Comparison of ENCODE assay signal across 8 cellular contexts in genomic region chr2:189762229-189762550, GRCh38. TPM values are rescaled to one million over a fixed set of nuclear protein-coding genes. Genes with fewer than 3 reads are reported as not detected.
DNase-seq lines count a peak whose midpoint lies in the region; ATAC-seq and TF ChIP-seq lines count a peak whose summit lies in the region.

No MANE protein-coding gene starts in this region.

- no CpG with 5 or more reads among the region's 7 CpGs for WGBS in H9 (ENCODE audit: extremely low coverage, insufficient read length, low lambda C conversion rate)
- 1% methylated on average over 7 of the region's 7 CpGs for WGBS in right cardiac atrium

- no peak overlapping the region for H3T11ph ChIP-seq in H9 (ENCODE audit: low read length)

- H3K79me1 ChIP-seq in H9 (ENCODE audit: insufficient read depth, low read depth, low read length, poor library complexity, severe bottlenecking), result no peaks in the 10 kb centered on the region

- H3K27me3 Mint-ChIP-seq in H9 (ENCODE audit: low read depth), result no peaks in the 10 kb centered on the region
- no peaks in the 10 kb centered on the region for H3K27me3 Mint-ChIP-seq in activated CD4-positive, alpha-beta memory T cell treated with anti-CD3 and anti-CD28 coated beads for 36 hours

- no peak overlapping the region for H2AK5ac ChIP-seq in H9 (ENCODE audit: insufficient read length, low read length)

- H3K4me3 ChIP-seq in right cardiac atrium (ENCODE audit: low read length) (peak overlapping the region; percentile 97), skeletal muscle tissue (ENCODE audit: low read length in 3 of 3) (peak overlapping the region; percentile 93 to 100 (median 99))

- H3K9ac ChIP-seq in H9 (ENCODE audit: extremely low read depth, insufficient read length, low read length) (peak overlapping the region; percentile 95), skeletal muscle tissue (ENCODE audit: low read depth in 1 of 3, low read length in 3 of 3) (peak overlapping the region; percentile 85 to 97 (median 97))

- no peak overlapping the region for H3K23ac ChIP-seq in H9 (ENCODE audit: insufficient read length, low read depth, low read length)

- ATAC-seq in right cardiac atrium (no peak), HG03196 (IDR thresholded peaks at IDR 0.05; ENCODE audit: unreplicated experiment) (no peak)

- H2BK5ac ChIP-seq in H9 (ENCODE audit: insufficient read length, low read length), result no peak overlapping the region

- no peaks in the 10 kb centered on the region for H4K20me1 ChIP-seq in H9 (ENCODE audit: control insufficient read depth, insufficient read depth, insufficient read length)

- no peak overlapping the region for H3K18ac ChIP-seq in H9 (ENCODE audit: insufficient read length, low read depth, low read length)

- H2BK120ac ChIP-seq in H9 (ENCODE audit: low read depth, low read length, poor library complexity, severe bottlenecking), result no peak overlapping the region

- H3K79me2 ChIP-seq in H9 (ENCODE audit: insufficient read depth, low read length), result no peaks in the 10 kb centered on the region

- no peak overlapping the region for H3K56ac ChIP-seq in H9 (ENCODE audit: insufficient read length, low read depth, low read length)

- no peak for DNase-seq in H9
- DNase-seq in activated CD4-positive, alpha-beta memory T cell treated with anti-CD3 and anti-CD28 coated beads for 36 hours, result no peak
- DNase-seq in right cardiac atrium, result no peak
- no peak for DNase-seq in iPS-NIHi7 (ENCODE audit: extremely low spot score)
- no peak for DNase-seq in globus pallidus (ENCODE audit: low spot score)
- DNase-seq in NCI-H187 treated with DMSO at 0.1 percent for 48 hours (lab: John Stamatoyannopoulos, UW), result no peak

- no peak overlapping the region for H4K5ac ChIP-seq in H9 (ENCODE audit: insufficient read length, low read depth, low read length)

- no peak overlapping the region for H4K91ac ChIP-seq in H9 (ENCODE audit: insufficient read length, low read depth, low read length)

- H3K27me3 ChIP-seq in H9 (ENCODE audit: insufficient read depth, low read length) (no peaks in the 10 kb centered on the region), right cardiac atrium (ENCODE audit: control insufficient read depth, insufficient read depth) (no peaks in the 10 kb centered on the region), skeletal muscle tissue (ENCODE audit: control insufficient read depth in 3 of 3, insufficient read depth in 3 of 3, low read length in 3 of 3) (no peaks in the 10 kb centered on the region)

- no peak overlapping the region for H2BK20ac ChIP-seq in H9 (ENCODE audit: low read depth, low read length, poor library complexity, severe bottlenecking)

- peaks cover 0 to 7% (median 0%) of the 10 kb centered on the region in 3 donors for H3K36me3 ChIP-seq in skeletal muscle tissue (ENCODE audit: control insufficient read depth in 3 of 3, insufficient read depth in 3 of 3, low read length in 3 of 3)

- H3K27ac ChIP-seq in H9 (ENCODE audit: insufficient read length, low read depth, low read length), result peak overlapping the region; percentile 77
- peak overlapping the region; percentile 99 for H3K27ac ChIP-seq in right cardiac atrium (ENCODE audit: low read length)
- peak overlapping the region; percentile 78 for H3K27ac ChIP-seq in skeletal muscle tissue (ENCODE audit: low read depth, low read length)

- intact Hi-C loops in activated CD4-positive, alpha-beta memory T cell treated with anti-CD3 and anti-CD28 coated beads for 36 hours (cut with micrococcal nuclease), result loop anchor here (1.0 to 5.0 kb wide), 5 partner anchors 22 to 770 kb away; partner anchors contain the start of genes ANKAR, ASNSD1, NEMP2 and ORMDL1
- intact Hi-C loops in right cardiac atrium (cut with DNase I), result no loop called here

- peak overlapping the region; percentile 93 to 96 for H3K4me3 Mint-ChIP-seq in H9
- H3K4me3 Mint-ChIP-seq in activated CD4-positive, alpha-beta memory T cell treated with anti-CD3 and anti-CD28 coated beads for 36 hours, result peak overlapping the region; percentile 91

- no peaks in the 10 kb centered on the region for H3K9me3 ChIP-seq in H9 (ENCODE audit: control insufficient read depth, low read depth, low read length)
- H3K9me3 ChIP-seq in right cardiac atrium (ENCODE audit: control insufficient read depth, low read length), result no peaks in the 10 kb centered on the region
- H3K9me3 ChIP-seq in skeletal muscle tissue (ENCODE audit: control insufficient read depth in 3 of 3, low read length in 3 of 3), result no peaks in the 10 kb centered on the region

- POLR2A ChIA-PET in activated CD4-positive, alpha-beta memory T cell treated with anti-CD3 and anti-CD28 coated beads for 36 hours (lab: Charles Lee), result interaction anchor here (0.8 to 2.5 kb wide), 9 partner anchors 14 to 322 kb away, joined by 3 to 20 read pairs (median 3); partner anchors contain the start of genes ASNSD1, ORMDL1, PMS1 and WDR75

- H3K23me2 ChIP-seq in H9 (ENCODE audit: insufficient read length, low read depth, low read length, poor library complexity, severe bottlenecking), result peaks cover 5% of the 10 kb centered on the region

- H3K4me1 ChIP-seq in H9 (ENCODE audit: insufficient read depth, low read length) (no peaks in the 10 kb centered on the region), right cardiac atrium (ENCODE audit: control insufficient read depth, insufficient read depth, low read length) (peaks cover 1% of the 10 kb centered on the region), skeletal muscle tissue (ENCODE audit: control insufficient read depth in 3 of 3, insufficient read depth in 3 of 3, low read length in 3 of 3) (peaks cover 9 to 16% (median 14%) of the 10 kb centered on the region in 3 donors)

- H2BK15ac ChIP-seq in H9 (ENCODE audit: low read depth, low read length), result no peak overlapping the region

- no peak overlapping the region for H3K4ac ChIP-seq in H9 (ENCODE audit: low read depth, low read length)

- CTCF ChIA-PET in activated CD4-positive, alpha-beta memory T cell treated with anti-CD3 and anti-CD28 coated beads for 36 hours (lab: Charles Lee), result interaction anchor here (0.6 to 3.5 kb wide), 28 partner anchors 10 to 627 kb away, joined by 3 to 34 read pairs (median 6); partner anchors contain the start of genes ANKAR, ASNSD1, ORMDL1 and PMS1

- H4K8ac ChIP-seq in H9 (replicated peaks; ENCODE audit: insufficient read length, low read depth, low read length), result peak overlapping the region; percentile 36

- H3K27ac Mint-ChIP-seq in H9, result peak overlapping the region; percentile 97 to 99 (median 99)
- H3K27ac Mint-ChIP-seq in activated CD4-positive, alpha-beta memory T cell treated with anti-CD3 and anti-CD28 coated beads for 36 hours, result peak overlapping the region; percentile 96

- TF ChIP-seq CTCF in H9 (conservative IDR thresholded peaks at IDR 0.05), result no peak

- H3K36me3 Mint-ChIP-seq in H9 (ENCODE audit: insufficient read depth in 1 of 3, low read depth in 3 of 3), result peaks cover 6 to 13% (median 7%) of the 10 kb centered on the region in 3 experiments; a peak in 6 of 7 replicates
- peaks cover 7% of the 10 kb centered on the region for H3K36me3 Mint-ChIP-seq in activated CD4-positive, alpha-beta memory T cell treated with anti-CD3 and anti-CD28 coated beads for 36 hours

- H3K14ac ChIP-seq in H9 (ENCODE audit: insufficient read depth, low read length), result peak overlapping the region; percentile 9; the same call in 1 of the 2 replicates

- peak overlapping the region; percentile 86 for H2AFZ ChIP-seq in H9 (ENCODE audit: low read length)

- peak overlapping the region; percentile 64 for H3K4me2 ChIP-seq in H9 (ENCODE audit: insufficient read depth, insufficient read length, low read length)

- H3K9me3 Mint-ChIP-seq in H9, result no peaks in the 10 kb centered on the region
- H3K9me3 Mint-ChIP-seq in activated CD4-positive, alpha-beta memory T cell treated with anti-CD3 and anti-CD28 coated beads for 36 hours, result no peaks in the 10 kb centered on the region

- H3K4me1 Mint-ChIP-seq in H9, result peaks cover 4% of the 10 kb centered on the region in 2 experiments; a peak in 3 of 4 replicates
- peaks cover 9% of the 10 kb centered on the region for H3K4me1 Mint-ChIP-seq in activated CD4-positive, alpha-beta memory T cell treated with anti-CD3 and anti-CD28 coated beads for 36 hours (ENCODE audit: low read depth)

- no peak overlapping the region for H2BK12ac ChIP-seq in H9 (ENCODE audit: insufficient read length, low read depth, low read length)

RNA-seq across cellular contexts. Expression of gene OSGEPL1, which starts 0.4 kb away (rescaled TPM):
- total RNA-seq in H9 (2021) (10.1 and 10.7 TPM in 2 replicates), right cardiac atrium (10 to 100 TPM in 1 of 4 donors, 1 to 10 TPM in 3; 4.3 to 10.5 (median 9.3) TPM), skeletal muscle tissue (15.1 TPM)
- total RNA-seq in activated CD4-positive, alpha-beta memory T cell treated with anti-CD3 and anti-CD28 coated beads for 36 hours, result 10 to 100 TPM; 11.1 to 11.7 TPM
- polyA plus RNA-seq in right cardiac atrium, result 8.2 TPM

RNA-seq across cellular contexts. Expression of gene ORMDL1, which starts 21.9 kb away (rescaled TPM):
- total RNA-seq in H9 (2021) (56.4 and 59.7 TPM in 2 replicates), right cardiac atrium (10 to 100 TPM; 30.3 to 44.6 (median 35.2) TPM), skeletal muscle tissue (29.7 TPM)
- total RNA-seq in activated CD4-positive, alpha-beta memory T cell treated with anti-CD3 and anti-CD28 coated beads for 36 hours, result 10 to 100 TPM; 47.0 to 49.8 TPM
- polyA plus RNA-seq in right cardiac atrium, result 43.3 TPM

RNA-seq across cellular contexts. Expression of gene PMS1, which starts 22.1 kb away (rescaled TPM):
- total RNA-seq in H9 (2021) (41.7 and 47.2 TPM in 2 replicates), right cardiac atrium (10 to 100 TPM; 15.3 to 20.8 (median 17.7) TPM), skeletal muscle tissue (39.1 TPM)
- total RNA-seq in activated CD4-positive, alpha-beta memory T cell treated with anti-CD3 and anti-CD28 coated beads for 36 hours, result 10 to 100 TPM; 36.0 to 38.6 TPM
- 7.3 TPM for polyA plus RNA-seq in right cardiac atrium
